Comparison of ENCODE assay signal across 1 cellular context in the genomic region with DNA sequence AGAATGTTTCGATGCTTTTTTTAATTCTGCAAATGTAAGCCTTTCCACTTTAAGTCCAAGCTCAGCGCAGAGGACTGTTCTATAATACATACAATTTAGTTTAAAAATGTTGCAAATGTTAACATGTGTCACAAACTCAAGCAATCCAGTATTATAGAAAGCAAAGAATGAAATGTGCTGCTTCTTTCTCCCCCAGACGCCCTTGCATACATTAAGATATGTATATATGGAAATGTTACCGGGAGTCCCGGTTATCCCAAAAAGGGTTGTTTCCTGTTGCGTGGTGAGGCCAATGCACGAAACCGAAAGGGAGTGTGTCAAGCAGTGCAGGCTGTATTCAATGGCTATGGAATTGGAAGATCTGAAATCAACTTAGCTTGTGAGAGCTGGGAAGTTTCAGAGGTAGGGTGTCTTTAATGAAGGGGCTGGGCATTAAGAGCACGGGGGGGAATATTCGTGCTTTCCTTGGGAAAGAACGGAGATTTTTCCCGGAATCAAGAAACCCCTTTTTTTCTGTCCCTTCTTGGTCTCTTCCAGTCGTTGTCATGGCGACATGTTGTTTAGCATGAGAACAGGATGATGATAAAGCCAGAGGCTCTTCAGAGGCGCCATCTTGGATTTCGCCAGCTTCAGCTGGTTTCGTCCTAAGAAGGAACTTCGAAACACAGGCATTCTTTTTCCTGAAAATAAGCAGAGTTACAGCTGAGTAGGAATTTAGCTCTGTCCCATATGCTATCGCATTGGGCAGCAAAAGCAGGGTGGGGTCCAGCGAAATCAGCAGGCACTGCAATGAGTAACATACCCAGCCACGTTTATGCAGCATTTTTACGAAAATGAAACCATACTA.
TF ChIP-seq lines count a peak whose summit lies in the region.

No MANE protein-coding gene starts in this region.

TF ChIP-seq in K562, 482 proteins besides CTCF, POLR2A, EP300 and RAD21 (continued from another document and continues in another):
- TF ChIP-seq, protein P1, sequence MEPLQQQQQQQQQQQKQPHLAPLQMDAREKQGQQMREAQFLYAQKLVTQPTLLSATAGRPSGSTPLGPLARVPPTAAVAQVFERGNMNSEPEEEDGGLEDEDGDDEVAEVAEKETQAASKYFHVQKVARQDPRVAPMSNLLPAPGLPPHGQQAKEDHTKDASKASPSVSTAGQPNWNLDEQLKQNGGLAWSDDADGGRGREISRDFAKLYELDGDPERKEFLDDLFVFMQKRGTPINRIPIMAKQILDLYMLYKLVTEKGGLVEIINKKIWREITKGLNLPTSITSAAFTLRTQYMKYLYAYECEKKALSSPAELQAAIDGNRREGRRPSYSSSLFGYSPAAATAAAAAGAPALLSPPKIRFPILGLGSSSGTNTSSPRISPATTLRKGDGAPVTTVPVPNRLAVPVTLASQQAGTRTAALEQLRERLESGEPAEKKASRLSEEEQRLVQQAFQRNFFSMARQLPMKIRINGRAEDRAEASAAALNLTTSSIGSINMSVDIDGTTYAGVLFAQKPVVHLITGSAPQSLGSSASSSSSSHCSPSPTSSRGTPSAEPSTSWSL (CRISPR knock-in tag; IDR thresholded peaks at IDR 0.05; ENCODE audit: borderline replicate concordance), result no peak
- TF ChIP-seq SNRNP70 (optimal IDR thresholded peaks at IDR 0.05; ENCODE audit: low read depth, low read length) (no peak), OTX1 (CRISPR knock-in tag; IDR thresholded peaks at IDR 0.05) (peak; percentile 83), ZNF143 (CRISPR knock-in tag; IDR thresholded peaks at IDR 0.05) (no peak), SIX5 (IDR thresholded peaks at IDR 0.05; ENCODE audit: borderline replicate concordance in 1 of 2, insufficient read depth in 1 of 2, low read depth in 1 of 2, low read length in 2 of 2) (peak; percentile 14 to 64; a peak in 1 of 4 replicates), SRSF7 (optimal IDR thresholded peaks at IDR 0.05; ENCODE audit: low read depth, low read length) (no peak), KDM2B (CRISPR knock-in tag; IDR thresholded peaks at IDR 0.05) (no peak; the same call in 1 of the 2 replicates), SAFB (IDR thresholded peaks at IDR 0.05; ENCODE audit: borderline replicate concordance, low read depth, low read length) (no peak), ELF2 (CRISPR knock-in tag; IDR thresholded peaks at IDR 0.05) (no peak), CREBBP (IDR thresholded peaks at IDR 0.05; ENCODE audit: low read depth, low read length) (no peak), NUFIP1 (IDR thresholded peaks at IDR 0.05; ENCODE audit: partially characterized antibody) (peak; percentile 92), LEF1 (IDR thresholded peaks at IDR 0.05) (peak; percentile 70; the same call in 1 of the 2 replicates), GABPB1 (CRISPR knock-in tag; IDR thresholded peaks at IDR 0.05) (no peak), ARNT (IDR thresholded peaks at IDR 0.05) (peak; percentile 77 to 94), TFAM (CRISPR knock-in tag; conservative IDR thresholded peaks at IDR 0.05) (no peak), TRIM24 (IDR thresholded peaks at IDR 0.05) (0 out of 4 replicates have a peak, but pooled peaks of 1 of the 2 experiments have one; percentile 32), HNRNPL (IDR thresholded peaks at IDR 0.05; ENCODE audit: low read depth, low read length) (no peak), FOXP1 (CRISPR knock-in tag; IDR thresholded peaks at IDR 0.05) (no peak), PRMT5 (CRISPR knock-in tag; IDR thresholded peaks at IDR 0.05) (no peak), TEAD2 (tag; IDR thresholded peaks at IDR 0.05) (no peak), TCFL5 (CRISPR knock-in tag; conservative IDR thresholded peaks at IDR 0.05) (no peak), CHD2 (IDR thresholded peaks at IDR 0.05; ENCODE audit: low read depth, low read length) (no peak), SAFB2 (IDR thresholded peaks at IDR 0.05; ENCODE audit: borderline replicate concordance, low read depth, low read length, severe bottlenecking) (no peak)
- TF ChIP-seq, protein P2, sequence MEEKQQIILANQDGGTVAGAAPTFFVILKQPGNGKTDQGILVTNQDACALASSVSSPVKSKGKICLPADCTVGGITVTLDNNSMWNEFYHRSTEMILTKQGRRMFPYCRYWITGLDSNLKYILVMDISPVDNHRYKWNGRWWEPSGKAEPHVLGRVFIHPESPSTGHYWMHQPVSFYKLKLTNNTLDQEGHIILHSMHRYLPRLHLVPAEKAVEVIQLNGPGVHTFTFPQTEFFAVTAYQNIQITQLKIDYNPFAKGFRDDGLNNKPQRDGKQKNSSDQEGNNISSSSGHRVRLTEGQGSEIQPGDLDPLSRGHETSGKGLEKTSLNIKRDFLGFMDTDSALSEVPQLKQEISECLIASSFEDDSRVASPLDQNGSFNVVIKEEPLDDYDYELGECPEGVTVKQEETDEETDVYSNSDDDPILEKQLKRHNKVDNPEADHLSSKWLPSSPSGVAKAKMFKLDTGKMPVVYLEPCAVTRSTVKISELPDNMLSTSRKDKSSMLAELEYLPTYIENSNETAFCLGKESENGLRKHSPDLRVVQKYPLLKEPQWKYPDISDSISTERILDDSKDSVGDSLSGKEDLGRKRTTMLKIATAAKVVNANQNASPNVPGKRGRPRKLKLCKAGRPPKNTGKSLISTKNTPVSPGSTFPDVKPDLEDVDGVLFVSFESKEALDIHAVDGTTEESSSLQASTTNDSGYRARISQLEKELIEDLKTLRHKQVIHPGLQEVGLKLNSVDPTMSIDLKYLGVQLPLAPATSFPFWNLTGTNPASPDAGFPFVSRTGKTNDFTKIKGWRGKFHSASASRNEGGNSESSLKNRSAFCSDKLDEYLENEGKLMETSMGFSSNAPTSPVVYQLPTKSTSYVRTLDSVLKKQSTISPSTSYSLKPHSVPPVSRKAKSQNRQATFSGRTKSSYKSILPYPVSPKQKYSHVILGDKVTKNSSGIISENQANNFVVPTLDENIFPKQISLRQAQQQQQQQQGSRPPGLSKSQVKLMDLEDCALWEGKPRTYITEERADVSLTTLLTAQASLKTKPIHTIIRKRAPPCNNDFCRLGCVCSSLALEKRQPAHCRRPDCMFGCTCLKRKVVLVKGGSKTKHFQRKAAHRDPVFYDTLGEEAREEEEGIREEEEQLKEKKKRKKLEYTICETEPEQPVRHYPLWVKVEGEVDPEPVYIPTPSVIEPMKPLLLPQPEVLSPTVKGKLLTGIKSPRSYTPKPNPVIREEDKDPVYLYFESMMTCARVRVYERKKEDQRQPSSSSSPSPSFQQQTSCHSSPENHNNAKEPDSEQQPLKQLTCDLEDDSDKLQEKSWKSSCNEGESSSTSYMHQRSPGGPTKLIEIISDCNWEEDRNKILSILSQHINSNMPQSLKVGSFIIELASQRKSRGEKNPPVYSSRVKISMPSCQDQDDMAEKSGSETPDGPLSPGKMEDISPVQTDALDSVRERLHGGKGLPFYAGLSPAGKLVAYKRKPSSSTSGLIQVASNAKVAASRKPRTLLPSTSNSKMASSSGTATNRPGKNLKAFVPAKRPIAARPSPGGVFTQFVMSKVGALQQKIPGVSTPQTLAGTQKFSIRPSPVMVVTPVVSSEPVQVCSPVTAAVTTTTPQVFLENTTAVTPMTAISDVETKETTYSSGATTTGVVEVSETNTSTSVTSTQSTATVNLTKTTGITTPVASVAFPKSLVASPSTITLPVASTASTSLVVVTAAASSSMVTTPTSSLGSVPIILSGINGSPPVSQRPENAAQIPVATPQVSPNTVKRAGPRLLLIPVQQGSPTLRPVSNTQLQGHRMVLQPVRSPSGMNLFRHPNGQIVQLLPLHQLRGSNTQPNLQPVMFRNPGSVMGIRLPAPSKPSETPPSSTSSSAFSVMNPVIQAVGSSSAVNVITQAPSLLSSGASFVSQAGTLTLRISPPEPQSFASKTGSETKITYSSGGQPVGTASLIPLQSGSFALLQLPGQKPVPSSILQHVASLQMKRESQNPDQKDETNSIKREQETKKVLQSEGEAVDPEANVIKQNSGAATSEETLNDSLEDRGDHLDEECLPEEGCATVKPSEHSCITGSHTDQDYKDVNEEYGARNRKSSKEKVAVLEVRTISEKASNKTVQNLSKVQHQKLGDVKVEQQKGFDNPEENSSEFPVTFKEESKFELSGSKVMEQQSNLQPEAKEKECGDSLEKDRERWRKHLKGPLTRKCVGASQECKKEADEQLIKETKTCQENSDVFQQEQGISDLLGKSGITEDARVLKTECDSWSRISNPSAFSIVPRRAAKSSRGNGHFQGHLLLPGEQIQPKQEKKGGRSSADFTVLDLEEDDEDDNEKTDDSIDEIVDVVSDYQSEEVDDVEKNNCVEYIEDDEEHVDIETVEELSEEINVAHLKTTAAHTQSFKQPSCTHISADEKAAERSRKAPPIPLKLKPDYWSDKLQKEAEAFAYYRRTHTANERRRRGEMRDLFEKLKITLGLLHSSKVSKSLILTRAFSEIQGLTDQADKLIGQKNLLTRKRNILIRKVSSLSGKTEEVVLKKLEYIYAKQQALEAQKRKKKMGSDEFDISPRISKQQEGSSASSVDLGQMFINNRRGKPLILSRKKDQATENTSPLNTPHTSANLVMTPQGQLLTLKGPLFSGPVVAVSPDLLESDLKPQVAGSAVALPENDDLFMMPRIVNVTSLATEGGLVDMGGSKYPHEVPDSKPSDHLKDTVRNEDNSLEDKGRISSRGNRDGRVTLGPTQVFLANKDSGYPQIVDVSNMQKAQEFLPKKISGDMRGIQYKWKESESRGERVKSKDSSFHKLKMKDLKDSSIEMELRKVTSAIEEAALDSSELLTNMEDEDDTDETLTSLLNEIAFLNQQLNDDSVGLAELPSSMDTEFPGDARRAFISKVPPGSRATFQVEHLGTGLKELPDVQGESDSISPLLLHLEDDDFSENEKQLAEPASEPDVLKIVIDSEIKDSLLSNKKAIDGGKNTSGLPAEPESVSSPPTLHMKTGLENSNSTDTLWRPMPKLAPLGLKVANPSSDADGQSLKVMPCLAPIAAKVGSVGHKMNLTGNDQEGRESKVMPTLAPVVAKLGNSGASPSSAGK (IDR thresholded peaks at IDR 0.05), result no peak
- TF ChIP-seq, protein P3, sequence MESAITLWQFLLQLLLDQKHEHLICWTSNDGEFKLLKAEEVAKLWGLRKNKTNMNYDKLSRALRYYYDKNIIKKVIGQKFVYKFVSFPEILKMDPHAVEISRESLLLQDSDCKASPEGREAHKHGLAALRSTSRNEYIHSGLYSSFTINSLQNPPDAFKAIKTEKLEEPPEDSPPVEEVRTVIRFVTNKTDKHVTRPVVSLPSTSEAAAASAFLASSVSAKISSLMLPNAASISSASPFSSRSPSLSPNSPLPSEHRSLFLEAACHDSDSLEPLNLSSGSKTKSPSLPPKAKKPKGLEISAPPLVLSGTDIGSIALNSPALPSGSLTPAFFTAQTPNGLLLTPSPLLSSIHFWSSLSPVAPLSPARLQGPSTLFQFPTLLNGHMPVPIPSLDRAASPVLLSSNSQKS (CRISPR knock-in tag; IDR thresholded peaks at IDR 0.05), result no peak
- TF ChIP-seq, protein P4, sequence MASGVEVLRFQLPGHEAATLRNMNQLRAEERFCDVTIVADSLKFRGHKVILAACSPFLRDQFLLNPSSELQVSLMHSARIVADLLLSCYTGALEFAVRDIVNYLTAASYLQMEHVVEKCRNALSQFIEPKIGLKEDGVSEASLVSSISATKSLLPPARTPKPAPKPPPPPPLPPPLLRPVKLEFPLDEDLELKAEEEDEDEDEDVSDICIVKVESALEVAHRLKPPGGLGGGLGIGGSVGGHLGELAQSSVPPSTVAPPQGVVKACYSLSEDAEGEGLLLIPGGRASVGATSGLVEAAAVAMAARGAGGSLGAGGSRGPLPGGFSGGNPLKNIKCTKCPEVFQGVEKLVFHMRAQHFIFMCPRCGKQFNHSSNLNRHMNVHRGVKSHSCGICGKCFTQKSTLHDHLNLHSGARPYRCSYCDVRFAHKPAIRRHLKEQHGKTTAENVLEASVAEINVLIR (CRISPR knock-in tag; IDR thresholded peaks at IDR 0.05), result no peak
- TF ChIP-seq, protein P5, sequence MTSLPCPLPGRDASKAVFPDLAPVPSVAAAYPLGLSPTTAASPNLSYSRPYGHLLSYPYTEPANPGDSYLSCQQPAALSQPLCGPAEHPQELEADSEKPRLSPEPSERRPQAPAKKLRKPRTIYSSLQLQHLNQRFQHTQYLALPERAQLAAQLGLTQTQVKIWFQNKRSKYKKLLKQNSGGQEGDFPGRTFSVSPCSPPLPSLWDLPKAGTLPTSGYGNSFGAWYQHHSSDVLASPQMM (CRISPR knock-in tag; IDR thresholded peaks at IDR 0.05), result no peak
- TF ChIP-seq, protein P6, sequence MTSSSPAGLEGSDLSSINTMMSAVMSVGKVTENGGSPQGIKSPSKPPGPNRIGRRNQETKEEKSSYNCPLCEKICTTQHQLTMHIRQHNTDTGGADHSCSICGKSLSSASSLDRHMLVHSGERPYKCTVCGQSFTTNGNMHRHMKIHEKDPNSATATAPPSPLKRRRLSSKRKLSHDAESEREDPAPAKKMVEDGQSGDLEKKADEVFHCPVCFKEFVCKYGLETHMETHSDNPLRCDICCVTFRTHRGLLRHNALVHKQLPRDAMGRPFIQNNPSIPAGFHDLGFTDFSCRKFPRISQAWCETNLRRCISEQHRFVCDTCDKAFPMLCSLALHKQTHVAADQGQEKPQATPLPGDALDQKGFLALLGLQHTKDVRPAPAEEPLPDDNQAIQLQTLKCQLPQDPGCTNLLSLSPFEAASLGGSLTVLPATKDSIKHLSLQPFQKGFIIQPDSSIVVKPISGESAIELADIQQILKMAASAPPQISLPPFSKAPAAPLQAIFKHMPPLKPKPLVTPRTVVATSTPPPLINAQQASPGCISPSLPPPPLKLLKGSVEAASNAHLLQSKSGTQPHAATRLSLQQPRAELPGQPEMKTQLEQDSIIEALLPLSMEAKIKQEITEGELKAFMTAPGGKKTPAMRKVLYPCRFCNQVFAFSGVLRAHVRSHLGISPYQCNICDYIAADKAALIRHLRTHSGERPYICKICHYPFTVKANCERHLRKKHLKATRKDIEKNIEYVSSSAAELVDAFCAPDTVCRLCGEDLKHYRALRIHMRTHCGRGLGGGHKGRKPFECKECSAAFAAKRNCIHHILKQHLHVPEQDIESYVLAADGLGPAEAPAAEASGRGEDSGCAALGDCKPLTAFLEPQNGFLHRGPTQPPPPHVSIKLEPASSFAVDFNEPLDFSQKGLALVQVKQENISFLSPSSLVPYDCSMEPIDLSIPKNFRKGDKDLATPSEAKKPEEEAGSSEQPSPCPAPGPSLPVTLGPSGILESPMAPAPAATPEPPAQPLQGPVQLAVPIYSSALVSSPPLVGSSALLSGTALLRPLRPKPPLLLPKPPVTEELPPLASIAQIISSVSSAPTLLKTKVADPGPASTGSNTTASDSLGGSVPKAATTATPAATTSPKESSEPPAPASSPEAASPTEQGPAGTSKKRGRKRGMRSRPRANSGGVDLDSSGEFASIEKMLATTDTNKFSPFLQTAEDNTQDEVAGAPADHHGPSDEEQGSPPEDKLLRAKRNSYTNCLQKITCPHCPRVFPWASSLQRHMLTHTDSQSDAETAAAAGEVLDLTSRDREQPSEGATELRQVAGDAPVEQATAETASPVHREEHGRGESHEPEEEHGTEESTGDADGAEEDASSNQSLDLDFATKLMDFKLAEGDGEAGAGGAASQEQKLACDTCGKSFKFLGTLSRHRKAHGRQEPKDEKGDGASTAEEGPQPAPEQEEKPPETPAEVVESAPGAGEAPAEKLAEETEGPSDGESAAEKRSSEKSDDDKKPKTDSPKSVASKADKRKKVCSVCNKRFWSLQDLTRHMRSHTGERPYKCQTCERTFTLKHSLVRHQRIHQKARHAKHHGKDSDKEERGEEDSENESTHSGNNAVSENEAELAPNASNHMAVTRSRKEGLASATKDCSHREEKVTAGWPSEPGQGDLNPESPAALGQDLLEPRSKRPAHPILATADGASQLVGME (CRISPR knock-in tag; IDR thresholded peaks at IDR 0.05), result no peak
- TF ChIP-seq, protein P7, sequence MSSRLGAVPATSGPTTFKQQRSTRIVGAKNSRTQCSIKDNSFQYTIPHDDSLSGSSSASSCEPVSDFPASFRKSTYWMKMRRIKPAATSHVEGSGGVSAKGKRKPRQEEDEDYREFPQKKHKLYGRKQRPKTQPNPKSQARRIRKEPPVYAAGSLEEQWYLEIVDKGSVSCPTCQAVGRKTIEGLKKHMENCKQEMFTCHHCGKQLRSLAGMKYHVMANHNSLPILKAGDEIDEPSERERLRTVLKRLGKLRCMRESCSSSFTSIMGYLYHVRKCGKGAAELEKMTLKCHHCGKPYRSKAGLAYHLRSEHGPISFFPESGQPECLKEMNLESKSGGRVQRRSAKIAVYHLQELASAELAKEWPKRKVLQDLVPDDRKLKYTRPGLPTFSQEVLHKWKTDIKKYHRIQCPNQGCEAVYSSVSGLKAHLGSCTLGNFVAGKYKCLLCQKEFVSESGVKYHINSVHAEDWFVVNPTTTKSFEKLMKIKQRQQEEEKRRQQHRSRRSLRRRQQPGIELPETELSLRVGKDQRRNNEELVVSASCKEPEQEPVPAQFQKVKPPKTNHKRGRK (tag; IDR thresholded peaks at IDR 0.05), result no peak
